8 cellular contexts compared by ENCODE assay signal in the genomic region with DNA sequence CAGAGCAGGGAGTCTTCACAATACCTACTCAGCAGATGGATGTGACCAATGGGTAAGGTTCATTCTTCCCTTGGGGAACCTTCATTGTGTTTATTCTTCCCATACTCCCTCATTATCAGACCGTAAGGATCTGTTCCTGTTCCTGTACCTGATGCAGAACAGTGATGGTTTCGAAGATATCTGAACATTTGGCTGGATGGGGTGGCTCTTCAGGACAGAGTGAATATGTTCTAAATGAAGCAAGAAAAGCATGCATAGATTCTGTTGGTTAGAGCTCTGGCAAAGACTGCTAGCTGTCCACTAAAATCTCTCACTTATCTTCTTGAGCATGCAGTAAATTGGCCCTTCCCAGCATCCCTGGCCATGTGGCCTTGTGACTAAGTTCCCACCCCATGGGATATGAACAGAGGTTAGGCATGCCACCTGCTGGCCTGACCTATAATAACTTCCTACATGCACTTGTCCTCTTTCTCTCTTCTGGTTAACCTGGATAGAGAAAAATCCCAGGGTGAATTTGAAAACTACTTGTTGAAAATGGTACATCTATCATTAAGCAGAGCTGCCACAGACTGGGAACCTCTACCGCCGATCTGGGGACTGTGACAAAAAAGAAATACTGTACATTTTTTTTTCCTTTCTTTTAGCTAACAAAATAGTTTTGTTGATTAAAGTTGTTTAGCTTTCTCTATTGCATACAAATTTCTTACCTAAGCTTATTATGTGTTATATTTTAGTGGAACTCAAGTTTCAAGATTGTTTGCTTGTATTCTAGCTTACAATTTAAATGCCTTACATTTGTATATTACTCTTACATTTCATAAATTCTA.
DNase-seq lines count a peak whose midpoint lies in the region; ATAC-seq and TF ChIP-seq lines count a peak whose summit lies in the region.

No MANE protein-coding gene starts in this region.

- in situ Hi-C loops in Caki2 (cut with HindIII; ENCODE audit: low pct_unique_long_range_greater_than_20kb, low sequenced_read_pairs) = no loop called here

- H3K27me3 ChIP-seq in neutrophil (no peaks in the 10 kb centered on the region), upper lobe of right lung (no peaks in the 10 kb centered on the region)

- H3K4me1 ChIP-seq in neutrophil (ENCODE audit: control insufficient read depth in 1 of 2, insufficient read depth in 1 of 2, low read depth in 1 of 2, low read length in 1 of 2) (no peaks in the 10 kb centered on the region), upper lobe of right lung (no peaks in the 10 kb centered on the region)

- ATAC-seq in GM19397 (IDR thresholded peaks at IDR 0.05; ENCODE audit: unreplicated experiment) (peak; percentile 83), HG03457 (IDR thresholded peaks at IDR 0.05; ENCODE audit: unreplicated experiment) (peak; percentile 74), upper lobe of right lung (peak; percentile 99)

- H3K36me3 ChIP-seq in neutrophil = no peaks in the 10 kb centered on the region
- no peaks in the 10 kb centered on the region for H3K36me3 ChIP-seq in upper lobe of right lung

- intact Hi-C loops in upper lobe of right lung (cut with DNase I) = no loop called here

- peak; percentile 64 for TF ChIP-seq CTCF in fibroblast of the aortic adventitia (IDR thresholded peaks at IDR 0.05; ENCODE audit: insufficient read depth, low read length)
- peak; percentile 12 for TF ChIP-seq CTCF in neutrophil (IDR thresholded peaks at IDR 0.05)
- TF ChIP-seq CTCF in upper lobe of right lung (IDR thresholded peaks at IDR 0.05) = peak; percentile 74

- DNase-seq in Caki2 (ENCODE audit: low read depth) = peak; percentile 52
- peak; percentile 10 for DNase-seq in NOMO-1 treated with dmso at 0.1 percent for 144 hours (lab: John Stamatoyannopoulos, UW; ENCODE audit: unreplicated experiment)
- peak; percentile 22 for DNase-seq in activated T-cell treated with anti-CD3 and anti-CD28 coated beads for 4 hours
- DNase-seq in fibroblast of the aortic adventitia (ENCODE audit: low read depth) = peak; percentile 82
- DNase-seq in upper lobe of right lung = peak; percentile 56

- H3K9me3 ChIP-seq in neutrophil (no peaks in the 10 kb centered on the region), upper lobe of right lung (no peaks in the 10 kb centered on the region)

- no peak overlapping the region for H3K4me3 ChIP-seq in fibroblast of the aortic adventitia (ENCODE audit: low read depth, low read length)
- H3K4me3 ChIP-seq in neutrophil (ENCODE audit: low read depth in 1 of 2, low read length in 1 of 2) = no peak overlapping the region
- no peak overlapping the region for H3K4me3 ChIP-seq in upper lobe of right lung

- H3K27ac ChIP-seq in neutrophil (no peak overlapping the region), upper lobe of right lung (no peak overlapping the region)

Comparison
In these comparisons a context has a peak if more than half of its experiments do, and no peak if none do; other contexts are left out.
1. DNase-seq: peak in every context shown above with its lines; median percentile 82 in fibroblast of the aortic adventitia; 56 in upper lobe of right lung; 52 in Caki2; 22 in activated T-cell treated with anti-CD3 and anti-CD28 coated beads for 4 hours; 10 in NOMO-1 treated with dmso at 0.1 percent for 144 hours.
2. CTCF ChIP-seq: peak in every context shown above with its lines; median percentile 74 in upper lobe of right lung; 64 in fibroblast of the aortic adventitia; 12 in neutrophil.